ENCODE assay signal across 8 cellular contexts in genomic region chr19:58326914-58327726, GRCh38.
DNase-seq lines count a peak whose midpoint lies in the region; ATAC-seq and FAIRE-seq lines count a peak whose summit lies in the region.

Gene ZSCAN22 (plus strand): TSS chr19:58326994. CDS start chr19:58334803, 7,809 bp downstream.

- FAIRE-seq in HTR-8/SVneo (lab: Jason Lieb, UNC) = peak; percentile 95

- DNase-seq in D341Med (ENCODE audit: low spot score) (peak; percentile 96), HTR-8/SVneo (ENCODE audit: insufficient read length, low spot score) (peak; percentile 96), NOMO-1 treated with dmso at 0.1 percent for 144 hours (lab: John Stamatoyannopoulos, UW; ENCODE audit: unreplicated experiment) (peak; percentile 93), epidermal melanocyte (ENCODE audit: insufficient read length, low spot score) (peak; percentile 94), midbrain (lab: John Stamatoyannopoulos, UW) (peak; percentile 98)
- DNase-seq in activated CD8-positive, alpha-beta memory T cell treated with anti-CD3 and anti-CD28 coated beads, Interleukin-2, amount 50 U/mL, for 1 hour (ENCODE audit: extremely low read depth) = peak; percentile 74
- DNase-seq in stimulated activated CD8-positive, alpha-beta memory T cell treated with anti-CD3 and anti-CD28 coated beads, Interleukin-15, amount 100 ng/mL, for 4 hours (ENCODE audit: low read depth in 2 of 2) = peak; percentile 76 to 81

- ATAC-seq in GM21390 (IDR thresholded peaks at IDR 0.05; ENCODE audit: unreplicated experiment) = peak; percentile 88

Comparison
In these comparisons a context has a peak if more than half of its experiments do, and no peak if none do; other contexts are left out.
1. Peak in every context shown above with its lines: DNase-seq and ATAC-seq.